Comparison of ENCODE assay signal across 27 cellular contexts in the genomic region with DNA sequence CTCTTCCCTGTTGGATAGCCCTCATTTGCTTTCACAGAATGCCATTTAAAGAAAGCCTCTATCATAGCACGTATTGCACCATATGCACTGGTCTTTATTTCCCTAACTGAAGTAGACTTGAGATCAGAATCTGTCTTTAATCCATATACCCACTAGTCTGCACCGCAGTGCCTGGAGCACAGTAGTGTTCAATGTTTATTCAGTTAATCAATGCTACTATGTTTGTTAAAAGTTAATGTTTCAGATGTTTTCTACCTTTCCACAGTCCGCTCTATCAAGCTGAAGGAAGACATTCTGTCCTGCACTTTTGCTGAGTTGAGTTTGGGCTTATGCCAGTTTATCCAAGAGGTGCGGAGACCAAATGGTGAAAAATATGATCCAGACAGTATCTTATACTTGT.
"Had no signal": no experiment of that assay in that cellular context is flagged by ENCODE, and none has a peak within 500 bp of the region (broad histone marks: within the 10 kb centered on the region; RNA-seq: fewer than 3 reads in every experiment).

No MANE protein-coding gene starts in this region.

- H3K27me3 ChIP-seq: brain microvascular endothelial cell, dorsolateral prefrontal cortex, esophagus squamous epithelium, gastroesophageal sphincter had no signal

- ATAC-seq: activated CD4-positive, CD25-positive, alpha-beta regulatory T cell treated with anti-CD3 and anti-CD28 coated beads, Interleukin-2, amount 50 U/mL, for 24 hours; activated CD8-positive, alpha-beta T cell treated with anti-CD3 and anti-CD28 coated beads for 36 hours; activated T-cell treated with anti-CD3 and anti-CD28 coated beads, Interleukin-2, amount 50 U/mL, for 4 hours; gastroesophageal sphincter had no signal

- H3K27ac ChIP-seq: brain microvascular endothelial cell, coronary artery, dorsolateral prefrontal cortex, epithelial cell of prostate, esophagus squamous epithelium, gastroesophageal sphincter, VCaP had no signal

- H3K4me1 Mint-ChIP-seq: activated B cell treated with CpG ODN at 0.5 μM for 24 hours; activated naive CD4-positive, alpha-beta T cell treated with anti-CD3 and anti-CD28 coated beads, Interleukin-2, amount 50 U/mL, for 24 hours; central memory CD8-positive, alpha-beta T cell had no signal

- H3K9me3 Mint-ChIP-seq: activated CD8-positive, alpha-beta T cell treated with anti-CD3 and anti-CD28 coated beads for 36 hours; activated naive CD4-positive, alpha-beta T cell treated with anti-CD3 and anti-CD28 coated beads for 36 hours; activated naive CD4-positive, alpha-beta T cell treated with anti-CD3 and anti-CD28 coated beads, Interleukin-2, amount 50 U/mL, for 24 hours; activated naive CD8-positive, alpha-beta T cell treated with anti-CD3 and anti-CD28 coated beads, Interleukin-2, amount 10 ng/mL, durations not matched to agents 7 days and 5 days; activated T-cell treated with anti-CD3 and anti-CD28 coated beads, Interleukin-2, amount 50 U/mL, for 4 hours; activated T-helper 2 cell treated with anti-CD3 and anti-CD28 coated beads, Interferon-gamma antibody, Interleukin-2, Interleukin-4, amounts not matched to agents 10 μg/mL and 5 μg/mL and 100 μg/mL, durations not matched to agents 14 hours and 24 hours and 36 hours; central memory CD8-positive, alpha-beta T cell; dendritic cell treated with granulocyte-macrophage colony-stimulating factor and Interleukin-4, amounts not matched to agents 40 ng/mL and 50 ng/mL, for 4 days had no signal

- H3K9me3 ChIP-seq: esophagus squamous epithelium, gastroesophageal sphincter had no signal

- H3K27me3 Mint-ChIP-seq: activated B cell treated with CpG ODN at 0.5 μM for 24 hours; activated CD8-positive, alpha-beta T cell treated with anti-CD3 and anti-CD28 coated beads for 36 hours; activated naive CD4-positive, alpha-beta T cell treated with anti-CD3 and anti-CD28 coated beads, Interleukin-2, amount 50 U/mL, for 24 hours; activated naive CD8-positive, alpha-beta T cell treated with anti-CD3 and anti-CD28 coated beads, Interleukin-2, amount 10 ng/mL, durations not matched to agents 7 days and 5 days; central memory CD8-positive, alpha-beta T cell; dendritic cell treated with granulocyte-macrophage colony-stimulating factor and Interleukin-4, amounts not matched to agents 40 ng/mL and 50 ng/mL, for 4 days had no signal

- H3K4me3 Mint-ChIP-seq: activated B cell treated with CpG ODN at 0.5 μM for 24 hours; activated CD8-positive, alpha-beta T cell treated with anti-CD3 and anti-CD28 coated beads for 36 hours; activated naive CD4-positive, alpha-beta T cell treated with anti-CD3 and anti-CD28 coated beads for 36 hours; activated naive CD4-positive, alpha-beta T cell treated with anti-CD3 and anti-CD28 coated beads, Interleukin-2, amount 50 U/mL, for 24 hours; activated naive CD8-positive, alpha-beta T cell treated with anti-CD3 and anti-CD28 coated beads, Interleukin-2, amount 10 ng/mL, durations not matched to agents 7 days and 5 days; activated T-cell treated with anti-CD3 and anti-CD28 coated beads, Interleukin-2, amount 50 U/mL, for 4 hours; central memory CD8-positive, alpha-beta T cell; dendritic cell treated with granulocyte-macrophage colony-stimulating factor and Interleukin-4, amounts not matched to agents 40 ng/mL and 50 ng/mL, for 4 days had no signal

- H3K27ac Mint-ChIP-seq: activated B cell treated with CpG ODN at 0.5 μM for 24 hours; activated CD8-positive, alpha-beta T cell treated with anti-CD3 and anti-CD28 coated beads for 36 hours; activated naive CD4-positive, alpha-beta T cell treated with anti-CD3 and anti-CD28 coated beads for 36 hours; activated naive CD4-positive, alpha-beta T cell treated with anti-CD3 and anti-CD28 coated beads, Interleukin-2, amount 50 U/mL, for 24 hours; activated naive CD8-positive, alpha-beta T cell treated with anti-CD3 and anti-CD28 coated beads, Interleukin-2, amount 10 ng/mL, durations not matched to agents 7 days and 5 days; activated T-helper 2 cell treated with anti-CD3 and anti-CD28 coated beads, Interferon-gamma antibody, Interleukin-2, Interleukin-4, amounts not matched to agents 10 μg/mL and 5 μg/mL and 100 μg/mL, durations not matched to agents 14 hours and 24 hours and 36 hours; dendritic cell treated with granulocyte-macrophage colony-stimulating factor and Interleukin-4, amounts not matched to agents 40 ng/mL and 50 ng/mL, for 4 days had no signal

- DNase-seq: activated B cell treated with CpG ODN at 0.5 μM for 24 hours; activated CD4-positive, alpha-beta T cell treated with anti-CD3 and anti-CD28 coated beads for 48 hours; activated CD4-positive, alpha-beta T cell treated with anti-CD3 and anti-CD28 coated beads, Interleukin-2, amount 50 U/mL, for 1 hour; activated CD4-positive, alpha-beta T cell treated with anti-CD3 and anti-CD28 coated beads, Interleukin-2, amount 50 U/mL, for 48 hours; activated CD8-positive, alpha-beta memory T cell treated with anti-CD3 and anti-CD28 coated beads for 24 hours; activated CD8-positive, alpha-beta T cell treated with anti-CD3 and anti-CD28 coated beads for 36 hours; activated effector memory CD4-positive, alpha-beta T cell treated with anti-CD3 and anti-CD28 coated beads, Interleukin-2, amount 50 U/mL, for 16 hours; activated naive CD4-positive, alpha-beta T cell treated with anti-CD3 and anti-CD28 coated beads for 36 hours; activated naive CD8-positive, alpha-beta T cell treated with anti-CD3 and anti-CD28 coated beads, Interleukin-2, amount 10 ng/mL, durations not matched to agents 7 days and 5 days; activated T-cell treated with anti-CD3 and anti-CD28 coated beads, Interleukin-2, amount 50 U/mL, for 4 hours; anterior cingulate cortex; brain microvascular endothelial cell; dorsolateral prefrontal cortex; effector memory CD4-positive, alpha-beta T cell; esophagus squamous epithelium; foreskin melanocyte; head of caudate nucleus; T-helper 2 cell had no signal

- H3K4me3 ChIP-seq: coronary artery, dorsolateral prefrontal cortex, esophagus squamous epithelium, gastroesophageal sphincter had no signal

- H3K4me1 ChIP-seq: esophagus squamous epithelium, gastroesophageal sphincter had no signal
